Comparison of ENCODE assay signal across 16 cellular contexts in genomic region chr11:111407652-111408051, GRCh38. TPM values are rescaled to one million over a fixed set of nuclear protein-coding genes. Genes with fewer than 3 reads are reported as not detected.
DNase-seq lines count a peak whose midpoint lies in the region; ATAC-seq, FAIRE-seq and TF ChIP-seq lines count a peak whose summit lies in the region.
"Had no signal": no experiment of that assay in that cellular context is flagged by ENCODE, and none has a peak within 500 bp of the region (broad histone marks: within the 10 kb centered on the region; RNA-seq: fewer than 3 reads in every experiment).

No MANE protein-coding gene starts in this region.

- H2AFZ ChIP-seq in OCI-LY3 (ENCODE audit: low read depth, low read length) (no peak overlapping the region), osteoblast (ENCODE audit: low read length) (no peak overlapping the region)

- TF ChIP-seq CTCF in OCI-LY3 (IDR thresholded peaks at IDR 0.05; ENCODE audit: low read depth, low read length) (no peak), osteoblast (IDR thresholded peaks at IDR 0.05; ENCODE audit: extremely low read depth, low read depth, low read length) (no peak), spleen (IDR thresholded peaks at IDR 0.05 in 8 of 11, conservative IDR thresholded peaks at IDR 0.05 in 3 of 11) (no peak)

- H3K36me3 Mint-ChIP-seq in effector memory CD8-positive, alpha-beta T cell (ENCODE audit: insufficient read depth): no peaks in the 10 kb centered on the region
- H3K36me3 Mint-ChIP-seq: CD4-positive, CD25-positive, alpha-beta regulatory T cell had no signal

- H3K4me1 Mint-ChIP-seq in effector memory CD8-positive, alpha-beta T cell (ENCODE audit: low read depth in 2 of 2): no peaks in the 10 kb centered on the region

- H3K4me1 ChIP-seq in OCI-LY3 (ENCODE audit: low read length) (peaks cover 75% of the 10 kb centered on the region), osteoblast (ENCODE audit: insufficient read depth, low read length) (no peaks in the 10 kb centered on the region), spleen (peaks cover 0 to 29% (median 8%) of the 10 kb centered on the region in 6 donors)
- H3K4me1 ChIP-seq: A549 had no signal

- no peak overlapping the region for H3K4me3 ChIP-seq in OCI-LY3 (ENCODE audit: low read length)
- H3K4me3 ChIP-seq in osteoblast (ENCODE audit: insufficient read depth, low read length): no peak overlapping the region
- no peak overlapping the region for H3K4me3 ChIP-seq in spleen
- H3K4me3 ChIP-seq: A549, K562 had no signal

- FAIRE-seq in GM12891 (lab: Jason Lieb, UNC): peak; percentile 13
- FAIRE-seq: A549, K562 had no signal

- H3K27me3 ChIP-seq in OCI-LY3 (ENCODE audit: low read depth, low read length): no peaks in the 10 kb centered on the region
- H3K27me3 ChIP-seq in osteoblast (ENCODE audit: insufficient read depth, low read length): no peaks in the 10 kb centered on the region
- no peaks in the 10 kb centered on the region for H3K27me3 ChIP-seq in spleen (replicated peaks in 1 of 7)

- no peak for ATAC-seq in effector memory CD8-positive, alpha-beta T cell (replicated peaks)
- no peak for ATAC-seq in HG03378 (IDR thresholded peaks at IDR 0.05; ENCODE audit: unreplicated experiment)
- ATAC-seq: A549, K562 had no signal

- DNase-seq in GM12891 (ENCODE audit: insufficient read length, low spot score) (no peak), osteoblast (ENCODE audit: insufficient read length, low spot score, missing footprints) (peak; percentile 61), spleen (no peak), NCI-H748 (lab: John Stamatoyannopoulos, UW; ENCODE audit: unreplicated experiment) (no peak)
- no peak for DNase-seq in effector memory CD8-positive, alpha-beta T cell
- DNase-seq: CD4-positive, CD25-positive, alpha-beta regulatory T cell; HCEC 1CT; HFFc6 had no signal

- 95 to 98% (median 97%) methylated on average over 2 of the region's 2 CpGs for WGBS in spleen, 5 donors

- TF ChIP-seq POLR2A in GM12891 (IDR thresholded peaks at IDR 0.05; ENCODE audit: low read depth, low read length) (no peak), spleen (IDR thresholded peaks at IDR 0.05) (no peak)

- H3K79me2 ChIP-seq in OCI-LY3 (ENCODE audit: low read length) (peaks cover 5% of the 10 kb centered on the region; the same call in 1 of the 2 replicates), osteoblast (ENCODE audit: insufficient read depth, low read length) (no peaks in the 10 kb centered on the region)

- intact Hi-C loops in spleen (cut with DNase I; ENCODE audit: low total_unique reads): no loop called here

- H3K27ac ChIP-seq in OCI-LY3 (ENCODE audit: low read length) (peak overlapping the region; percentile 99; the same call in 1 of the 2 replicates), osteoblast (ENCODE audit: low read depth, low read length) (no peak overlapping the region), spleen (no peak overlapping the region)
- H3K27ac ChIP-seq: A549 had no signal

- H3K27me3 Mint-ChIP-seq in effector memory CD8-positive, alpha-beta T cell: peaks cover 9 to 13% of the 10 kb centered on the region in 2 donors
- H3K27me3 Mint-ChIP-seq: CD4-positive, CD25-positive, alpha-beta regulatory T cell had no signal

- H4K20me1 ChIP-seq in OCI-LY3 (ENCODE audit: insufficient read depth, low read length) (no peaks in the 10 kb centered on the region), osteoblast (ENCODE audit: insufficient read depth, low read length) (no peaks in the 10 kb centered on the region)

- no peak overlapping the region for H3K27ac Mint-ChIP-seq in effector memory CD8-positive, alpha-beta T cell
- H3K27ac Mint-ChIP-seq: CD4-positive, CD25-positive, alpha-beta regulatory T cell; HFFc6 had no signal

- H3K9me3 ChIP-seq in OCI-LY3 (ENCODE audit: insufficient read depth, low read length) (peaks cover 12% of the 10 kb centered on the region; the same call in 1 of the 2 replicates), osteoblast (ENCODE audit: low read depth, low read length) (no peaks in the 10 kb centered on the region), spleen (peaks cover 0 to 14% (median 0%) of the 10 kb centered on the region in 8 donors)
- H3K9me3 ChIP-seq: A549 had no signal

- no peak overlapping the region for H3K4me3 Mint-ChIP-seq in effector memory CD8-positive, alpha-beta T cell
- H3K4me3 Mint-ChIP-seq: CD4-positive, CD25-positive, alpha-beta regulatory T cell; HFFc6 had no signal

- no peaks in the 10 kb centered on the region for H3K9me3 Mint-ChIP-seq in effector memory CD8-positive, alpha-beta T cell
- H3K9me3 Mint-ChIP-seq: HFFc6 had no signal

- H3K36me3 ChIP-seq in OCI-LY3 (replicated peaks; ENCODE audit: low read depth, low read length) (peaks cover 19% of the 10 kb centered on the region), osteoblast (ENCODE audit: insufficient read depth, low read length) (no peaks in the 10 kb centered on the region), spleen (no peaks in the 10 kb centered on the region)

- H3K4me2 ChIP-seq in OCI-LY3 (ENCODE audit: low read length) (no peak overlapping the region), osteoblast (ENCODE audit: insufficient read depth, low read length) (no peak overlapping the region)
- H3K4me2 ChIP-seq: A549 had no signal

- H3K9ac ChIP-seq in OCI-LY3 (ENCODE audit: low read length): peak overlapping the region; percentile 88; the same call in 1 of the 2 replicates

TF ChIP-seq in GM12891, 5 proteins besides CTCF, POLR2A, EP300 and RAD21:
- no peak for TF ChIP-seq POLR2AphosphoS5 (IDR thresholded peaks at IDR 0.05; ENCODE audit: low read depth, low read length)
- no peak for TF ChIP-seq SPI1 (IDR thresholded peaks at IDR 0.05; ENCODE audit: low read depth, low read length)
- TF ChIP-seq TAF1 (IDR thresholded peaks at IDR 0.05; ENCODE audit: low read depth, low read length): no peak
- TF ChIP-seq POU2F2 (IDR thresholded peaks at IDR 0.05; ENCODE audit: low read depth, low read length): no peak
- no peak for TF ChIP-seq PAX5 (IDR thresholded peaks at IDR 0.05; ENCODE audit: insufficient read depth, low read length, severe bottlenecking)

RNA-seq across cellular contexts. Expression of gene POU2AF1, which starts 28.6 kb away (rescaled TPM):
- polyA plus RNA-seq in GM12891 (2012; ENCODE audit: low read depth, missing spikeins): 136 TPM
- total RNA-seq in osteoblast (not detected in 2 replicates), spleen (100 to 1,000 TPM in 4 of 7 donors, 10 to 100 TPM in 3; 89.1 to 280 (median 124) TPM)
- polyA plus RNA-seq in spleen: 100 to 1,000 TPM in 1 of 3 donors, 10 to 100 TPM in 2; 60.1 to 108 (median 73.0) TPM
- total RNA-seq: Daoy, H4, HFFc6 had no signal
- polyA plus RNA-seq: A549, AG04450, BJ, K562 had no signal

Comparison
In these comparisons a context has a peak if more than half of its experiments do, and no peak if none do; other contexts are left out.
1. RNA of gene POU2AF1, which starts 28.6 kb away (total RNA-seq): 89.1 to 280 TPM in spleen; not detected in osteoblast; every median in the first group is over 10 times any median in the second.